In the genomic region with DNA sequence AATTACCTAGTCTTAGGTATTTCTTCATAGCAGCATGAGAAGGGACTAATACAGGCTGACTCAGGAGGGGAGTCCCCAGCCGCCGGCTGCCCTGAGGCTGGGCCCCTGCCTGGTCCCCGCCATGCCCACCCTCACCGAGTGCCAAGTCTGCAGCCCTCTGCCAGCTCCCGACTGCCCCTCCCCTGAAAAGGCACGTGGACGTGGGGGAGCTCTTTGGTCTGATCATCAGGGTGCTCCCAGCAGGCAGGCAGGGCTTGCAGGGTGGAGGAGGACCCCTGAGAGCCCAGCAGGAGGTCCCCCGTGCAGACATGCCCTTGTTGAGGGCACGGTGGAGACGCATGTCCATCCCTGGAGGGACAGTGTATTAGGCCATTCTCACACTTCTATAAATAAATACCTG, we compare ENCODE assay signal across 18 cellular contexts.
DNase-seq lines count a peak whose midpoint lies in the region; ATAC-seq and TF ChIP-seq lines count a peak whose summit lies in the region.
"Had no signal": no experiment of that assay in that cellular context is flagged by ENCODE, and none has a peak within 500 bp of the region (broad histone marks: within the 10 kb centered on the region; RNA-seq: fewer than 3 reads in every experiment).

No MANE protein-coding gene starts in this region.

- TF ChIP-seq POLR2A in IMR-90 (IDR thresholded peaks at IDR 0.05; ENCODE audit: low read depth, low read length) (no peak), sigmoid colon (IDR thresholded peaks at IDR 0.05) (no peak)

- POLR2A ChIA-PET in IMR-90 (lab: Charles Lee; ENCODE audit: unreplicated experiment): no interaction called here

- no peak overlapping the region for H3K14ac ChIP-seq in IMR-90 (replicated peaks; ENCODE audit: low read depth, low read length)

- TF ChIP-seq RAD21 in IMR-90 (IDR thresholded peaks at IDR 0.05; ENCODE audit: low read length): no peak

- WGBS in IMR-90 (ENCODE audit: extremely low coverage in 2 of 2, insufficient read length in 1 of 2), 2 experiments: no CpG with 5 or more reads among the region's 10 CpGs
- 65 to 86% methylated on average over 10 of the region's 10 CpGs for WGBS in sigmoid colon, 2 donors

- H3K27me3 ChIP-seq in IMR-90 (ENCODE audit: control insufficient read depth, insufficient read depth, low read length): peaks cover 40% of the 10 kb centered on the region
- H3K27me3 ChIP-seq in lower lobe of right lung (ENCODE audit: low read depth): peaks cover 42% of the 10 kb centered on the region
- H3K27me3 ChIP-seq in sigmoid colon: peaks cover 0 to 59% (median 29%) of the 10 kb centered on the region in 3 donors
- H3K27me3 ChIP-seq: BLaER1 treated with 17β-estradiol and CSF1 and Interleukin-3, amounts not matched to agents 10 nM and 100 nM had no signal

- DNase-seq in Right ventricle myocardium inferior (ENCODE audit: missing footprints) (peak; percentile 31), cardiac septum (ENCODE audit: low spot score) (no peak), IMR-90 (no peak), lower lobe of right lung (peak; percentile 32), sigmoid colon (peak; percentile 42), AG08396 (ENCODE audit: low spot score) (no peak)
- DNase-seq: Caco-2; CD4-positive, CD25-positive, alpha-beta regulatory T cell; CD8-positive, alpha-beta memory T cell; GOT3; H7; HFFc6 had no signal

- H3K27ac ChIP-seq in IMR-90 (ENCODE audit: insufficient read depth, low read length) (no peak overlapping the region), lower lobe of right lung (no peak overlapping the region), sigmoid colon (no peak overlapping the region)
- H3K27ac ChIP-seq: 22Rv1; BLaER1 treated with 17β-estradiol and CSF1 and Interleukin-3, amounts not matched to agents 10 nM and 100 nM had no signal

- H2AK9ac ChIP-seq in IMR-90 (replicated peaks; ENCODE audit: low read depth, low read length, poor library complexity): no peak overlapping the region

- H3K4me1 ChIP-seq in IMR-90 (ENCODE audit: control insufficient read depth, insufficient read depth, low read length) (no peaks in the 10 kb centered on the region), lower lobe of right lung (no peaks in the 10 kb centered on the region), sigmoid colon (no peaks in the 10 kb centered on the region)
- H3K4me1 ChIP-seq: Caco-2 had no signal

- no peak overlapping the region for H3K23ac ChIP-seq in IMR-90 (ENCODE audit: low read depth, low read length)

- H3K4me2 ChIP-seq in IMR-90 (ENCODE audit: low read depth, low read length): no peak overlapping the region
- H3K4me2 ChIP-seq: BLaER1 treated with 17β-estradiol and CSF1 and Interleukin-3, amounts not matched to agents 10 nM and 100 nM had no signal

- BruUV-seq in IMR-90 (replicated peaks; lab: Mats Ljungman, UMichigan): no TSS peak

- H3K36me3 ChIP-seq in IMR-90 (ENCODE audit: control insufficient read depth, insufficient read depth, low read length): no peaks in the 10 kb centered on the region
- H3K36me3 ChIP-seq in lower lobe of right lung: no peaks in the 10 kb centered on the region
- no peaks in the 10 kb centered on the region for H3K36me3 ChIP-seq in sigmoid colon
- H3K36me3 ChIP-seq: BLaER1 treated with 17β-estradiol and CSF1 and Interleukin-3, amounts not matched to agents 10 nM and 100 nM had no signal

- no peak overlapping the region for H3K56ac ChIP-seq in IMR-90 (ENCODE audit: extremely low read depth, insufficient read depth, low read length)

- H3K9ac ChIP-seq in IMR-90 (ENCODE audit: low read depth, low read length): no peak overlapping the region
- H3K9ac ChIP-seq: BLaER1 treated with 17β-estradiol and CSF1 and Interleukin-3, amounts not matched to agents 10 nM and 100 nM had no signal

- H3K4ac ChIP-seq in IMR-90 (ENCODE audit: low read depth, low read length): no peak overlapping the region

- no peak overlapping the region for H2BK15ac ChIP-seq in IMR-90 (ENCODE audit: low read depth, low read length)

- ATAC-seq in Right ventricle myocardium inferior: no peak
- no peak for ATAC-seq in IMR-90 (ENCODE audit: low read depth)
- no peak for ATAC-seq in lower lobe of right lung
- ATAC-seq in HG03135 (IDR thresholded peaks at IDR 0.05; ENCODE audit: unreplicated experiment): no peak
- no peak for ATAC-seq in esophagus mucosa
- ATAC-seq: HCT116, HepG2 had no signal

- H2BK120ac ChIP-seq in IMR-90 (ENCODE audit: low read depth, low read length): no peak overlapping the region

- H4K8ac ChIP-seq in IMR-90 (ENCODE audit: low read depth in 2 of 2, low read length in 2 of 2): no peak overlapping the region

- dilution Hi-C loops in IMR-90 (cut with HindIII; ENCODE audit: low sequenced_read_pairs, unreplicated experiment): no loop called here

- no peak overlapping the region for H2AFZ ChIP-seq in IMR-90 (replicated peaks; ENCODE audit: low read length, poor library complexity)

- in situ Hi-C loops in IMR-90 (cut with MboI; ENCODE audit: low sequenced_read_pairs): no loop called here

- H4K5ac ChIP-seq in IMR-90 (ENCODE audit: low read depth, low read length): no peak overlapping the region

- H3K4me3 ChIP-seq in IMR-90 (ENCODE audit: insufficient read depth, low read depth, low read length): no peak overlapping the region
- no peak overlapping the region for H3K4me3 ChIP-seq in lower lobe of right lung
- H3K4me3 ChIP-seq in sigmoid colon: no peak overlapping the region
- H3K4me3 ChIP-seq: BLaER1 treated with 17β-estradiol and CSF1 and Interleukin-3, amounts not matched to agents 10 nM and 100 nM had no signal

- no peak overlapping the region for H3K18ac ChIP-seq in IMR-90 (ENCODE audit: low read depth, low read length)

- H3K79me1 ChIP-seq in IMR-90 (ENCODE audit: low read depth in 1 of 2, low read length in 2 of 2): no peaks in the 10 kb centered on the region

- H2BK5ac ChIP-seq in IMR-90 (ENCODE audit: low read depth, low read length, poor library complexity, severe bottlenecking): no peak overlapping the region

- TF ChIP-seq CTCF in IMR-90 (conservative IDR thresholded peaks at IDR 0.05; ENCODE audit: low read depth, low read length): no peak
- no peak for TF ChIP-seq CTCF in lower lobe of right lung (IDR thresholded peaks at IDR 0.05)
- TF ChIP-seq CTCF in sigmoid colon (IDR thresholded peaks at IDR 0.05): no peak

- H3K9me3 ChIP-seq in IMR-90 (ENCODE audit: control insufficient read depth, insufficient read depth, low read length): no peaks in the 10 kb centered on the region
- no peaks in the 10 kb centered on the region for H3K9me3 ChIP-seq in lower lobe of right lung
- no peaks in the 10 kb centered on the region for H3K9me3 ChIP-seq in sigmoid colon
- H3K9me3 ChIP-seq: Caco-2 had no signal

- no peaks in the 10 kb centered on the region for H4K20me1 ChIP-seq in IMR-90 (ENCODE audit: insufficient read depth, low read length)
- H4K20me1 ChIP-seq: BLaER1 treated with 17β-estradiol and CSF1 and Interleukin-3, amounts not matched to agents 10 nM and 100 nM had no signal

- no peak overlapping the region for H2AK5ac ChIP-seq in IMR-90 (ENCODE audit: low read depth, low read length)

- TF ChIP-seq EP300 in sigmoid colon (IDR thresholded peaks at IDR 0.05): no peak

- no peak overlapping the region for H2BK20ac ChIP-seq in IMR-90 (ENCODE audit: low read depth, low read length)

- H3K9me1 ChIP-seq in IMR-90 (ENCODE audit: insufficient read depth, low read length): no peaks in the 10 kb centered on the region

- H4K91ac ChIP-seq in IMR-90 (ENCODE audit: insufficient read depth, low read depth, low read length): no peak overlapping the region

- CTCF ChIA-PET in IMR-90 (lab: Yijun Ruan, JAX): no interaction called here

- intact Hi-C loops in Right ventricle myocardium inferior (cut with DNase I): no loop called here
- intact Hi-C loops in cardiac septum (cut with DNase I): no loop called here
- intact Hi-C loops in IMR-90 (cut with micrococcal nuclease): no loop called here
- intact Hi-C loops in lower lobe of right lung (cut with DNase I): no loop called here
- intact Hi-C loops in sigmoid colon (cut with DNase I): no loop called here

TF ChIP-seq in IMR-90, 13 proteins besides CTCF, POLR2A, EP300 and RAD21:
- TF ChIP-seq MAFK (IDR thresholded peaks at IDR 0.05; ENCODE audit: low read depth, low read length) (0 out of 2 replicates have a peak, but pooled peaks have one; percentile 16), RFX5 (IDR thresholded peaks at IDR 0.05; ENCODE audit: low read depth, low read length) (no peak), MXI1 (IDR thresholded peaks at IDR 0.05; ENCODE audit: borderline replicate concordance, low read depth, low read length) (no peak), FOS (IDR thresholded peaks at IDR 0.05; ENCODE audit: low read depth, low read length) (no peak)
- TF ChIP-seq, protein P1, sequence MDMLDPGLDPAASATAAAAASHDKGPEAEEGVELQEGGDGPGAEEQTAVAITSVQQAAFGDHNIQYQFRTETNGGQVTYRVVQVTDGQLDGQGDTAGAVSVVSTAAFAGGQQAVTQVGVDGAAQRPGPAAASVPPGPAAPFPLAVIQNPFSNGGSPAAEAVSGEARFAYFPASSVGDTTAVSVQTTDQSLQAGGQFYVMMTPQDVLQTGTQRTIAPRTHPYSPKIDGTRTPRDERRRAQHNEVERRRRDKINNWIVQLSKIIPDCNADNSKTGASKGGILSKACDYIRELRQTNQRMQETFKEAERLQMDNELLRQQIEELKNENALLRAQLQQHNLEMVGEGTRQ (IDR thresholded peaks at IDR 0.05; ENCODE audit: low read depth, low read length): no peak

Comparison
In these comparisons a context has a peak if more than half of its experiments do, and no peak if none do; other contexts are left out.
1. DNase-seq: peak in Right ventricle myocardium inferior (single experiment), lower lobe of right lung (single experiment) and sigmoid colon (single experiment); none in cardiac septum (single experiment), IMR-90 (single experiment) and AG08396 (single experiment).